8 cellular contexts compared by ENCODE assay signal in the genomic region with DNA sequence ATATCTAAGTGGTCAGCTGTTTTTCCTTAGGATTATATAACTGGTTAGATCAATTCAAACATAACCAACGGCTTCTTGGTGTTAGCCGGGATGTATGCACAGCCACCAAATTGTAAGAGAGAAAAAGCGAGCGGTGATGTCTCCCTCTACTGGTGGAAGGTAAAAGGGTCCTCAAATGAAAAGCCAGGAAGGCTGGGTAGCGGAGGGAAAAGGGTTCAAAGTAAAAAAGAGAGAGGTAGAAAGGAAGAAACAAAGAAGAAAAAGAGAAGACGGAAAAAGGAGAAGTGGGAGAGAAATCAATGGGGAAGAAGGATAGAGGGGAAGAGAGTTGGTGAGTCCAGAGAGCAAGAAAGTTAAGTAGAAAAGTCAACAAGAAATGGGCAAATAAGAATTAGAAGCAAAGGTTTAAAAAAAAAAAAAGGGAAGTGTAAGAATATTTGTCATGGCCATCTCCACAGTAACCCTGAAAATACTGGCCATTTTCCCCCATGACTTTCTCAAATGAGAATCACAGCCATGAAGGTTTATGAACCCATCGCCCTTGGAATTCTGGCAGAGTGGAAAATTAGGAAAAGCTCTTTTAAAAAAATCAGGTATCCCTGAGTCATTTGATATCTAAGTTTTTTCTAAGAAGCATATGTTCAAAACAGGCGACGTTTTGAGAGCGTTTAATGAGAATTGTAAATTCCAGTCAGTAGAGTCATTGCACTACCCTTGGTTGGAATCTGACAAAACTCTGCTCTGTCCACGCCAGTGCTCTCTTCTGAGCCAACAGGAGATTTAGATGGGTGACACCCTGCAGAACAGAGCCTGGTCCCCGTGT.
DNase-seq lines count a peak whose midpoint lies in the region; ATAC-seq lines count a peak whose summit lies in the region.

No MANE protein-coding gene starts in this region.

- POLR2A ChIA-PET in activated CD8-positive, alpha-beta T cell treated with anti-CD3 and anti-CD28 coated beads, Interleukin-2, amount 10 ng/mL, durations not matched to agents 7 days and 5 days (lab: Charles Lee), result interaction anchor here (1.7 kb wide), 1 partner anchor 344 kb away, joined by 5 read pairs; a partner anchor contains a TSS
- POLR2A ChIA-PET in naive thymus-derived CD4-positive, alpha-beta T cell (lab: Charles Lee), result interaction anchor here (0.6 kb wide), 2 partner anchors 285 to 349 kb away, joined by 3 read pairs; no protein-coding TSS in a partner anchor

- no peak overlapping the region for H3K4me3 ChIP-seq in naive thymus-derived CD4-positive, alpha-beta T cell (ENCODE audit: low read length)

- no peaks in the 10 kb centered on the region for H3K9me3 Mint-ChIP-seq in activated CD8-positive, alpha-beta T cell treated with anti-CD3 and anti-CD28 coated beads, Interleukin-2, amount 10 ng/mL, durations not matched to agents 7 days and 5 days (ENCODE audit: insufficient read depth)
- H3K9me3 Mint-ChIP-seq in naive thymus-derived CD4-positive, alpha-beta T cell, result peaks cover 0 to 1% (median 0%) of the 10 kb centered on the region in 11 donors

- H3K4me1 Mint-ChIP-seq in activated CD8-positive, alpha-beta T cell treated with anti-CD3 and anti-CD28 coated beads, Interleukin-2, amount 10 ng/mL, durations not matched to agents 7 days and 5 days (ENCODE audit: low read depth), result peaks cover 22% of the 10 kb centered on the region
- peaks cover 7 to 31% (median 23%) of the 10 kb centered on the region in 7 donors for H3K4me1 Mint-ChIP-seq in naive thymus-derived CD4-positive, alpha-beta T cell

- H3K27ac Mint-ChIP-seq in activated CD8-positive, alpha-beta T cell treated with anti-CD3 and anti-CD28 coated beads, Interleukin-2, amount 10 ng/mL, durations not matched to agents 7 days and 5 days, result no peak overlapping the region
- peak overlapping the region in 7 of 9 donors; percentile 4 to 38 (median 19) for H3K27ac Mint-ChIP-seq in naive thymus-derived CD4-positive, alpha-beta T cell

- H3K4me1 ChIP-seq in naive thymus-derived CD4-positive, alpha-beta T cell (ENCODE audit: control insufficient read depth in 2 of 2, insufficient read depth in 2 of 2, low read length in 2 of 2), result peaks cover 0 to 15% of the 10 kb centered on the region in 2 donors

- H3K27ac ChIP-seq in naive thymus-derived CD4-positive, alpha-beta T cell (ENCODE audit: low read depth, low read length), result no peak overlapping the region
- H3K27ac ChIP-seq in substantia nigra (ENCODE audit: low read depth, low read length, poor library complexity, severe bottlenecking), result no peak overlapping the region

- ATAC-seq in HG02798 (IDR thresholded peaks at IDR 0.05; ENCODE audit: poor library complexity, unreplicated experiment) (peak; percentile 65), GM18873 (IDR thresholded peaks at IDR 0.05; ENCODE audit: low FRiP score, unreplicated experiment) (no peak)
- ATAC-seq in activated CD8-positive, alpha-beta T cell treated with anti-CD3 and anti-CD28 coated beads, Interleukin-2, amount 10 ng/mL, durations not matched to agents 7 days and 5 days, result peak; percentile 81
- ATAC-seq in naive thymus-derived CD4-positive, alpha-beta T cell, result peak; percentile 83

- no peaks in the 10 kb centered on the region for H3K27me3 ChIP-seq in naive thymus-derived CD4-positive, alpha-beta T cell (ENCODE audit: control insufficient read depth in 2 of 2, insufficient read depth in 2 of 2, low read length in 2 of 2)

- no peaks in the 10 kb centered on the region for H3K36me3 Mint-ChIP-seq in activated CD8-positive, alpha-beta T cell treated with anti-CD3 and anti-CD28 coated beads, Interleukin-2, amount 10 ng/mL, durations not matched to agents 7 days and 5 days (ENCODE audit: low read depth)
- H3K36me3 Mint-ChIP-seq in naive thymus-derived CD4-positive, alpha-beta T cell, result peaks cover 0 to 5% (median 0%) of the 10 kb centered on the region in 5 donors

- peak; percentile 30 for DNase-seq in DMS53 treated with DMSO at 0.1 percent for 48 hours (lab: John Stamatoyannopoulos, UW; ENCODE audit: unreplicated experiment)
- DNase-seq in NCI-H748 (lab: John Stamatoyannopoulos, UW; ENCODE audit: unreplicated experiment), result peak; percentile 73
- DNase-seq in activated CD8-positive, alpha-beta T cell treated with anti-CD3 and anti-CD28 coated beads, Interleukin-2, amount 10 ng/mL, durations not matched to agents 7 days and 5 days, result peak; percentile 74
- peak; percentile 88 for DNase-seq in epidermal melanocyte (ENCODE audit: insufficient read length, low spot score)
- DNase-seq in naive thymus-derived CD4-positive, alpha-beta T cell, result peak in 8 of 9 donors; percentile 28 to 67 (median 54)
- peak in 31 of 49 donors; percentile 6 to 58 (median 28) for DNase-seq in substantia nigra (lab: John Stamatoyannopoulos, UW)

- H3K36me3 ChIP-seq in naive thymus-derived CD4-positive, alpha-beta T cell (ENCODE audit: control insufficient read depth in 2 of 3, insufficient read depth in 3 of 3, low read length in 3 of 3), result no peaks in the 10 kb centered on the region

- peaks cover 6% of the 10 kb centered on the region for H3K27me3 Mint-ChIP-seq in activated CD8-positive, alpha-beta T cell treated with anti-CD3 and anti-CD28 coated beads, Interleukin-2, amount 10 ng/mL, durations not matched to agents 7 days and 5 days (ENCODE audit: low read depth)
- peaks cover 0 to 6% (median 0%) of the 10 kb centered on the region in 5 donors for H3K27me3 Mint-ChIP-seq in naive thymus-derived CD4-positive, alpha-beta T cell

- no peaks in the 10 kb centered on the region for H3K9me3 ChIP-seq in naive thymus-derived CD4-positive, alpha-beta T cell (ENCODE audit: control insufficient read depth in 2 of 3, low read length in 3 of 3)

- intact Hi-C loops in naive thymus-derived CD4-positive, alpha-beta T cell (cut with micrococcal nuclease), result loop anchor here (1.0 to 5.0 kb wide), 11 partner anchors 70 to 465 kb away; a partner anchor contains a TSS

- H3K4me3 Mint-ChIP-seq in activated CD8-positive, alpha-beta T cell treated with anti-CD3 and anti-CD28 coated beads, Interleukin-2, amount 10 ng/mL, durations not matched to agents 7 days and 5 days, result no peak overlapping the region
- H3K4me3 Mint-ChIP-seq in naive thymus-derived CD4-positive, alpha-beta T cell, result peak overlapping the region in 4 of 10 donors; percentile 1 to 35 (median 10)

- CTCF ChIA-PET in activated CD8-positive, alpha-beta T cell treated with anti-CD3 and anti-CD28 coated beads, Interleukin-2, amount 10 ng/mL, durations not matched to agents 7 days and 5 days (lab: Charles Lee), result interaction anchor here (0.6 to 4.8 kb wide), 38 partner anchors 8 to 404 kb away, joined by 3 to 86 read pairs (median 4); a partner anchor contains a TSS
- CTCF ChIA-PET in naive thymus-derived CD4-positive, alpha-beta T cell (lab: Charles Lee), result interaction anchor here (0.5 to 2.7 kb wide), 14 partner anchors 9 to 957 kb away, joined by 3 to 16 read pairs (median 3); no protein-coding TSS in a partner anchor

Comparison
In these comparisons a context has a peak if more than half of its experiments do, and no peak if none do; other contexts are left out.
1. DNase-seq: peak in every context shown above with its lines; median percentile 88 in epidermal melanocyte; 74 in activated CD8-positive, alpha-beta T cell treated with anti-CD3 and anti-CD28 coated beads, Interleukin-2, amount 10 ng/mL, durations not matched to agents 7 days and 5 days; 73 in NCI-H748; 54 in naive thymus-derived CD4-positive, alpha-beta T cell; 30 in DMS53 treated with DMSO at 0.1 percent for 48 hours; 28 in substantia nigra.